ENCODE assay signal across 8 cellular contexts in the genomic region with DNA sequence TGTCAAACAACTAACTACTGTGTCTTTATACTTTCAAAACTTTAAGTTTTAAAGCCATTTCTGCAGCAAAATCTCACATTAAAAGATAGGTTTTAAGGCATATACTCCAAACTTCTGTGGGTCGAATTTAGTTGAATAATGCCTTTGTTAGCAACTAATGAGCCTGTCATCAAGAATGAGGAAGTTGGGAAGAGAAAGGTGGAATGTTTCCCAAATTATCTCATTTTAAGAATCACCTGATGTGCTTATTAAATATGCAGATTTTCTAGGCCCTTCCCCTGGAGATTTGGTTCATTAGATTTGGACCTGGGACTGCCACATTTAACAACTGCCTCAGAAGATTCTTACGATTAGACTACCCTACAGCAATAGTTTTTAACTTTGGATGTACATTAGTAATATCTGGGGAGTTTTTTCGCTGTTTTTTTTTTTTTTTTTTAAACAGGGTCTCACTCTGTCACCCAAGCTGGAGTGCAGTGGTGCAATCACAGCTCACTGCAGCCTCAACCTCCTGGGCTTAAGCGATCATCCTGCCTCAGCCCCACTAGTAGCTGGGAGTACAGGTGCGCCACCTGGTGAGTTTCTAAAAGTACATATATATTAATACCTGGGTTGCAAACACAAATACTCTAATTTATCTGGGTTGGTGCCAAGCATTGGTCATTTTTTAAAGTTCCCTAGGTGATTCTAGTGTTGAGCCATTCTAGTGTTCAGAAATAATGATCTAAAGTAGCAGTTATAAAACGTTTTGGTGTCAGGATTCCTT. TPM values are rescaled to one million over a fixed set of nuclear protein-coding genes. Genes with fewer than 3 reads are reported as not detected.
DNase-seq lines count a peak whose midpoint lies in the region; ATAC-seq and TF ChIP-seq lines count a peak whose summit lies in the region.

No MANE protein-coding gene starts in this region.

- H3K36me3 Mint-ChIP-seq in activated T-cell treated with anti-CD3 and anti-CD28 coated beads, Interleukin-2, amount 50 U/mL, for 24 hours (ENCODE audit: low read depth), result no peaks in the 10 kb centered on the region
- no peaks in the 10 kb centered on the region for H3K36me3 Mint-ChIP-seq in T-helper 17 cell (ENCODE audit: low read depth)
- H3K36me3 Mint-ChIP-seq in neural progenitor cell, result no peaks in the 10 kb centered on the region

- H3K27ac ChIP-seq in dorsolateral prefrontal cortex, result no peak overlapping the region
- H3K27ac ChIP-seq in neural progenitor cell, result no peak overlapping the region

- ATAC-seq in HG02840 (IDR thresholded peaks at IDR 0.05; ENCODE audit: low FRiP score, unreplicated experiment), result peak; percentile 48
- peak; percentile 57 for ATAC-seq in T-helper 17 cell

- H3K27ac Mint-ChIP-seq in activated T-cell treated with anti-CD3 and anti-CD28 coated beads, Interleukin-2, amount 50 U/mL, for 24 hours, result no peak overlapping the region
- H3K27ac Mint-ChIP-seq in T-helper 17 cell (no peak overlapping the region), neural progenitor cell (no peak overlapping the region)

- H3K9me3 Mint-ChIP-seq in activated T-cell treated with anti-CD3 and anti-CD28 coated beads, Interleukin-2, amount 50 U/mL, for 24 hours, result no peaks in the 10 kb centered on the region
- H3K9me3 Mint-ChIP-seq in neural progenitor cell, result no peaks in the 10 kb centered on the region

- H3K27me3 ChIP-seq in dorsolateral prefrontal cortex, result peaks cover 0 to 58% (median 12%) of the 10 kb centered on the region in 45 donors
- no peaks in the 10 kb centered on the region for H3K27me3 ChIP-seq in neural progenitor cell

- no peaks in the 10 kb centered on the region for H4K20me1 ChIP-seq in neural progenitor cell (ENCODE audit: low read depth)

- no peaks in the 10 kb centered on the region for H3K4me1 ChIP-seq in neural progenitor cell

- H3K4me2 ChIP-seq in neural progenitor cell, result no peak overlapping the region

- H3K4me3 ChIP-seq in dorsolateral prefrontal cortex (no peak overlapping the region), neural progenitor cell (no peak overlapping the region)

- H3K36me3 ChIP-seq in neural progenitor cell, result no peaks in the 10 kb centered on the region

- no peak overlapping the region for H2AFZ ChIP-seq in neural progenitor cell (replicated peaks)

- peaks cover 17% of the 10 kb centered on the region for H3K4me1 Mint-ChIP-seq in activated T-cell treated with anti-CD3 and anti-CD28 coated beads, Interleukin-2, amount 50 U/mL, for 24 hours (ENCODE audit: low read depth)
- H3K4me1 Mint-ChIP-seq in T-helper 17 cell (no peaks in the 10 kb centered on the region), neural progenitor cell (no peaks in the 10 kb centered on the region)

- no peak overlapping the region for H3K4me3 Mint-ChIP-seq in activated T-cell treated with anti-CD3 and anti-CD28 coated beads, Interleukin-2, amount 50 U/mL, for 24 hours
- H3K4me3 Mint-ChIP-seq in T-helper 17 cell, result no peak overlapping the region
- H3K4me3 Mint-ChIP-seq in neural progenitor cell, result no peak overlapping the region

- no peak overlapping the region for H3K9ac ChIP-seq in neural progenitor cell

- intact Hi-C loops in dorsolateral prefrontal cortex (cut with DNase I), result no loop called here

- no peaks in the 10 kb centered on the region for H3K79me2 ChIP-seq in neural progenitor cell (ENCODE audit: low read depth)

- TF ChIP-seq CTCF in dorsolateral prefrontal cortex (IDR thresholded peaks at IDR 0.05 in 54 of 56, conservative IDR thresholded peaks at IDR 0.05 in 2 of 56; ENCODE audit: low read depth in 1 of 56, partially characterized antibody in 56 of 56), result no peak
- TF ChIP-seq CTCF in neural progenitor cell (IDR thresholded peaks at IDR 0.05), result no peak

- DNase-seq in activated T-cell treated with anti-CD3 and anti-CD28 coated beads for 4 hours (peak; percentile 1), T-helper 17 cell (no peak), AG08395 (ENCODE audit: low spot score) (no peak), dorsolateral prefrontal cortex (no peak), neural progenitor cell (ENCODE audit: low spot score) (no peak)
- DNase-seq in activated T-cell treated with anti-CD3 and anti-CD28 coated beads, Interleukin-2, amount 50 U/mL, for 24 hours, result no peak
- DNase-seq in stimulated activated CD4-positive, alpha-beta T cell treated with anti-CD3 and anti-CD28 coated beads, TNF-alpha, amount 100 ng/mL, for 4 hours (ENCODE audit: low read depth in 3 of 3), result peak in 2 of 3 experiments; percentile 0 to 7

- H3F3A ChIP-seq in neural progenitor cell (ENCODE audit: low read depth), result no peaks in the 10 kb centered on the region

- H3K27me3 Mint-ChIP-seq in activated T-cell treated with anti-CD3 and anti-CD28 coated beads, Interleukin-2, amount 50 U/mL, for 24 hours, result peaks cover 35% of the 10 kb centered on the region
- H3K27me3 Mint-ChIP-seq in T-helper 17 cell, result no peaks in the 10 kb centered on the region
- H3K27me3 Mint-ChIP-seq in neural progenitor cell (ENCODE audit: insufficient read depth, low read depth), result no peaks in the 10 kb centered on the region

- no peaks in the 10 kb centered on the region for H3K9me3 ChIP-seq in T-helper 17 cell (ENCODE audit: control insufficient read depth, low read length, poor library complexity, severe bottlenecking)
- no peaks in the 10 kb centered on the region for H3K9me3 ChIP-seq in neural progenitor cell (ENCODE audit: low read depth)

RNA-seq across cellular contexts. Expression of gene TASL, which starts 16.1 kb away (rescaled TPM):
- total RNA-seq in T-helper 17 cell (1 to 10 TPM; 2.3 to 2.4 TPM), dorsolateral prefrontal cortex (1 to 10 TPM in 50 of 120 experiments, under 1 TPM in 65, not detected in 5; 0.23 to 3.2 (median 0.90) TPM), neural progenitor cell (ENCODE audit: low replicate concordance) (not detected in 2 replicates)

RNA-seq across cellular contexts. Expression of gene GK, which starts 59.6 kb away (rescaled TPM):
- 1 to 10 TPM; 8.1 to 9.6 TPM for total RNA-seq in T-helper 17 cell
- 10 to 100 TPM in 116 of 120 experiments, 1 to 10 TPM in 4; 8.2 to 30.1 (median 15.9) TPM for total RNA-seq in dorsolateral prefrontal cortex
- total RNA-seq in neural progenitor cell (ENCODE audit: low replicate concordance), result 2.8 and 4.4 TPM in 2 replicates

Comparison
In these comparisons a context has a peak if more than half of its experiments do, and no peak if none do; other contexts are left out.
1. DNase-seq: peak in activated T-cell treated with anti-CD3 and anti-CD28 coated beads for 4 hours (single experiment) and stimulated activated CD4-positive, alpha-beta T cell treated with anti-CD3 and anti-CD28 coated beads, TNF-alpha, amount 100 ng/mL, for 4 hours (2 of 3); none in activated T-cell treated with anti-CD3 and anti-CD28 coated beads, Interleukin-2, amount 50 U/mL, for 24 hours (single experiment), T-helper 17 cell (0 of 3), AG08395 (single experiment), dorsolateral prefrontal cortex (0 of 10) and neural progenitor cell (single experiment).